11 cellular contexts compared by ENCODE assay signal in genomic region chr11:75022289-75022688, GRCh38. TPM values are rescaled to one million over a fixed set of nuclear protein-coding genes. Genes with fewer than 3 reads are reported as not detected.
DNase-seq lines count a peak whose midpoint lies in the region; ATAC-seq, FAIRE-seq and TF ChIP-seq lines count a peak whose summit lies in the region.
"Had no signal": no experiment of that assay in that cellular context is flagged by ENCODE, and none has a peak within 500 bp of the region (broad histone marks: within the 10 kb centered on the region; RNA-seq: fewer than 3 reads in every experiment).

No MANE protein-coding gene starts in this region.

- no peaks in the 10 kb centered on the region for H3K36me3 ChIP-seq in pancreas
- H3K36me3 ChIP-seq: left lung, tibial nerve had no signal

- DNase-seq in GM19238 (ENCODE audit: insufficient read length, low spot score): peak; percentile 28
- no peak for DNase-seq in pancreas
- no peak for DNase-seq in NAMALWA (ENCODE audit: low spot score)
- no peak for DNase-seq in NCI-H446 treated with DMSO at 0.1 percent for 48 hours (lab: John Stamatoyannopoulos, UW)

- H3K4me1 ChIP-seq in pancreas: peaks cover 0 to 5% (median 0%) of the 10 kb centered on the region in 3 donors
- H3K4me1 ChIP-seq: left lung had no signal

- no peak overlapping the region for H3K4me3 ChIP-seq in pancreas
- H3K4me3 ChIP-seq: hepatocyte, left lung, tibial nerve had no signal

- WGBS in pancreas, 2 donors: 61 to 70% methylated on average over 3 of the region's 3 CpGs

- peak overlapping the region in 1 of 4 donors; percentile 7 for H3K27ac ChIP-seq in pancreas
- H3K27ac ChIP-seq: hepatocyte, left lung had no signal

- intact Hi-C loops in pancreas (cut with DNase I): loop anchor here in 1 of 3 donors (10.0 kb wide), 1 partner anchor 223 kb away; the partner anchor contains the start of gene TPBGL

- ATAC-seq in GM21786 (IDR thresholded peaks at IDR 0.05; ENCODE audit: unreplicated experiment) (peak; percentile 55), HG03354 (IDR thresholded peaks at IDR 0.05; ENCODE audit: poor library complexity, severe bottlenecking, unreplicated experiment) (peak; percentile 83), pancreas (peak in 3 of 4 donors; percentile 11 to 43 (median 25)), GM19455 (IDR thresholded peaks at IDR 0.05; ENCODE audit: unreplicated experiment) (no peak)
- ATAC-seq in activated CD4-positive, CD25-positive, alpha-beta regulatory T cell treated with anti-CD3 and anti-CD28 coated beads, Interleukin-2, amount 50 U/mL, for 24 hours: no peak

- TF ChIP-seq CTCF in pancreas (IDR thresholded peaks at IDR 0.05): no peak

- FAIRE-seq in pancreas (lab: Jason Lieb, UNC): no peak

- no peaks in the 10 kb centered on the region for H3K27me3 ChIP-seq in pancreas
- H3K27me3 ChIP-seq: hepatocyte, left lung, tibial nerve had no signal

- H3K9me3 ChIP-seq in pancreas: no peaks in the 10 kb centered on the region
- H3K9me3 ChIP-seq: left lung, tibial nerve had no signal

RNA-seq across cellular contexts. Expression of gene NEU3, which starts 33.6 kb away (rescaled TPM):
- 1 to 10 TPM; 3.1 to 7.2 (median 4.0) TPM for total RNA-seq in pancreas
- 1 to 10 TPM; 3.8 to 6.2 TPM for polyA plus RNA-seq in pancreas

Comparison
In these comparisons a context has a peak if more than half of its experiments do, and no peak if none do; other contexts are left out.
1. ATAC-seq: peak in GM21786 (single experiment), HG03354 (single experiment) and pancreas (3 of 4); none in GM19455 (single experiment) and activated CD4-positive, CD25-positive, alpha-beta regulatory T cell treated with anti-CD3 and anti-CD28 coated beads, Interleukin-2, amount 50 U/mL, for 24 hours (0 of 2).